In genomic region chr16:24539850-24540484, GRCh38 we compare ENCODE assay signal across 9 cellular contexts. TPM values are rescaled to one million over a fixed set of nuclear protein-coding genes. Genes with fewer than 3 reads are reported as not detected.
DNase-seq lines count a peak whose midpoint lies in the region; ATAC-seq, FAIRE-seq and TF ChIP-seq lines count a peak whose summit lies in the region.
"Had no signal": no experiment of that assay in that cellular context is flagged by ENCODE, and none has a peak within 500 bp of the region (broad histone marks: within the 10 kb centered on the region; RNA-seq: fewer than 3 reads in every experiment).

No MANE protein-coding gene starts in this region.

- TF ChIP-seq CTCF in OCI-LY1 (IDR thresholded peaks at IDR 0.05; ENCODE audit: low read length) (no peak), retinal pigment epithelial cell (conservative IDR thresholded peaks at IDR 0.05; ENCODE audit: low read depth, low read length) (no peak), GM10266 (IDR thresholded peaks at IDR 0.05; ENCODE audit: control insufficient read depth, insufficient read depth, low read depth, missing control alignments) (no peak)

- H3K4me1 ChIP-seq in OCI-LY1 (ENCODE audit: insufficient read depth, low read length, severe bottlenecking): peaks cover 36% of the 10 kb centered on the region

- peak; percentile 25 for DNase-seq in GM12891 (ENCODE audit: insufficient read length, low spot score)
- peak; percentile 68 for DNase-seq in activated naive CD8-positive, alpha-beta T cell treated with anti-CD3 and anti-CD28 coated beads for 36 hours
- peak; percentile 83 for DNase-seq in left ventricle myocardium superior
- DNase-seq in retinal pigment epithelial cell (ENCODE audit: low read depth): no peak
- no peak for DNase-seq in GM10266 (ENCODE audit: extremely low spot score)
- DNase-seq in HuH-7.5 (ENCODE audit: low spot score): no peak

- no peak for FAIRE-seq in GM12891 (lab: Jason Lieb, UNC)
- FAIRE-seq: islet of Langerhans had no signal

- ATAC-seq in HG02678 (IDR thresholded peaks at IDR 0.05; ENCODE audit: unreplicated experiment): peak; percentile 30
- peak; percentile 70 for ATAC-seq in left ventricle myocardium superior

- H3F3A ChIP-seq in OCI-LY1 (ENCODE audit: insufficient read depth, low read length): no peaks in the 10 kb centered on the region

- H3K9me3 ChIP-seq in OCI-LY1 (ENCODE audit: low read length): no peaks in the 10 kb centered on the region

- no peaks in the 10 kb centered on the region for H3K9me2 ChIP-seq in OCI-LY1 (ENCODE audit: low read depth, low read length)

- H2AFZ ChIP-seq in OCI-LY1 (ENCODE audit: low read length): no peak overlapping the region

- H4K20me1 ChIP-seq in OCI-LY1 (ENCODE audit: insufficient read depth, low read length): 0 out of 2 replicates have a peak, but pooled peaks cover 2% of the 10 kb centered on the region

- TF ChIP-seq POLR2A in GM12891 (IDR thresholded peaks at IDR 0.05; ENCODE audit: low read depth, low read length): no peak

- peaks cover 30% of the 10 kb centered on the region for H3K36me3 Mint-ChIP-seq in activated naive CD8-positive, alpha-beta T cell treated with anti-CD3 and anti-CD28 coated beads for 36 hours

- H3K79me2 ChIP-seq in OCI-LY1 (ENCODE audit: insufficient read depth, low read length): peaks cover 51% of the 10 kb centered on the region

- peaks cover 3% of the 10 kb centered on the region for H3K27me3 Mint-ChIP-seq in activated naive CD8-positive, alpha-beta T cell treated with anti-CD3 and anti-CD28 coated beads for 36 hours

- peaks cover 18% of the 10 kb centered on the region for H3K36me3 ChIP-seq in OCI-LY1 (ENCODE audit: insufficient read depth, low read length)

- no peaks in the 10 kb centered on the region for H3K27me3 ChIP-seq in OCI-LY1 (ENCODE audit: insufficient read depth, low read length)

- peak overlapping the region; percentile 74 for H3K4me2 ChIP-seq in OCI-LY1 (ENCODE audit: low read length)

- peak overlapping the region; percentile 94 for H3K9ac ChIP-seq in OCI-LY1 (ENCODE audit: low read length)

- peak overlapping the region; percentile 76 for H3K27ac ChIP-seq in OCI-LY1 (ENCODE audit: low read depth, low read length, poor library complexity, severe bottlenecking)

- H3K27ac Mint-ChIP-seq in activated naive CD8-positive, alpha-beta T cell treated with anti-CD3 and anti-CD28 coated beads for 36 hours: peak overlapping the region; percentile 81

- peak overlapping the region; percentile 95 for H3K4me3 ChIP-seq in OCI-LY1 (ENCODE audit: low read depth, low read length, poor library complexity, severe bottlenecking)
- H3K4me3 ChIP-seq in retinal pigment epithelial cell (ENCODE audit: low read length): peak overlapping the region; percentile 97

- H3K4me1 Mint-ChIP-seq in activated naive CD8-positive, alpha-beta T cell treated with anti-CD3 and anti-CD28 coated beads for 36 hours: peaks cover 29% of the 10 kb centered on the region

- peak overlapping the region; percentile 100 for H3K4me3 Mint-ChIP-seq in activated naive CD8-positive, alpha-beta T cell treated with anti-CD3 and anti-CD28 coated beads for 36 hours

- intact Hi-C loops in left ventricle myocardium superior (cut with micrococcal nuclease): no loop called here

- no peaks in the 10 kb centered on the region for H3K9me3 Mint-ChIP-seq in activated naive CD8-positive, alpha-beta T cell treated with anti-CD3 and anti-CD28 coated beads for 36 hours

TF ChIP-seq in GM12891, 5 proteins besides CTCF, POLR2A, EP300 and RAD21:
- TF ChIP-seq POU2F2 (IDR thresholded peaks at IDR 0.05; ENCODE audit: low read depth, low read length): no peak

RNA-seq across cellular contexts. Expression of gene RBBP6, which starts 0.6 kb away (rescaled TPM):
- polyA plus RNA-seq in GM12891 (2012; ENCODE audit: low read depth, missing spikeins): 48.2 TPM
- total RNA-seq in activated naive CD8-positive, alpha-beta T cell treated with anti-CD3 and anti-CD28 coated beads for 36 hours: 10 to 100 TPM; 65.1 to 66.4 TPM
- 26.4 TPM for total RNA-seq in left ventricle myocardium superior

Comparison
In these comparisons a context has a peak if more than half of its experiments do, and no peak if none do; other contexts are left out.
1. DNase-seq: peak in GM12891 (single experiment), activated naive CD8-positive, alpha-beta T cell treated with anti-CD3 and anti-CD28 coated beads for 36 hours (single experiment) and left ventricle myocardium superior (single experiment); none in retinal pigment epithelial cell (single experiment), GM10266 (single experiment) and HuH-7.5 (single experiment).